ENCODE assay signal across 12 cellular contexts in genomic region chr14:65170318-65170717, GRCh38.
DNase-seq lines count a peak whose midpoint lies in the region; ATAC-seq lines count a peak whose summit lies in the region.
"Had no signal": no experiment of that assay in that cellular context is flagged by ENCODE, and none has a peak within 500 bp of the region (broad histone marks: within the 10 kb centered on the region; RNA-seq: fewer than 3 reads in every experiment).

No MANE protein-coding gene starts in this region.

- peaks cover 9% of the 10 kb centered on the region for H3K4me1 Mint-ChIP-seq in activated T-helper 17 cell treated with anti-CD3 and anti-CD28 coated beads, Interleukin-2, amount 50 U/mL, for 72 hours
- peaks cover 42% of the 10 kb centered on the region for H3K4me1 Mint-ChIP-seq in memory B cell

- no peaks in the 10 kb centered on the region for H3K9me3 Mint-ChIP-seq in activated T-helper 17 cell treated with anti-CD3 and anti-CD28 coated beads, Interleukin-2, amount 50 U/mL, for 72 hours
- H3K9me3 Mint-ChIP-seq in memory B cell, result peaks cover 2% of the 10 kb centered on the region

- H2AFZ ChIP-seq in ACC112 (ENCODE audit: low read length, unreplicated experiment), result peak overlapping the region; percentile 39

- H3K79me2 ChIP-seq in ACC112 (ENCODE audit: control insufficient read depth, insufficient read depth, low read length, unreplicated experiment), result no peaks in the 10 kb centered on the region

- H3K4me1 ChIP-seq in ACC112 (ENCODE audit: control insufficient read depth, insufficient read depth, low read length, unreplicated experiment), result peaks cover 20% of the 10 kb centered on the region
- H3K4me1 ChIP-seq: pancreas had no signal

- DNase-seq in memory B cell (ENCODE audit: low spot score in 2 of 2) (no peak), kidney tubule cell (ENCODE audit: low spot score) (no peak), left lobe of liver (ENCODE audit: low spot score) (no peak), activated gamma-delta T cell treated with Interleukin-2 at 50 U/mL for 16 hours (no peak)
- no peak for DNase-seq in stimulated activated CD4-positive, alpha-beta T cell treated with anti-CD3 and anti-CD28 coated beads, Interleukin-2, amount 100 ng/mL, for 48 hours
- DNase-seq: gastrocnemius medialis, NCI-H146, SIG-M5 had no signal

- peaks cover 3% of the 10 kb centered on the region for H3K27me3 Mint-ChIP-seq in activated T-helper 17 cell treated with anti-CD3 and anti-CD28 coated beads, Interleukin-2, amount 50 U/mL, for 72 hours
- no peaks in the 10 kb centered on the region for H3K27me3 Mint-ChIP-seq in memory B cell

- H3K27ac Mint-ChIP-seq in activated T-helper 17 cell treated with anti-CD3 and anti-CD28 coated beads, Interleukin-2, amount 50 U/mL, for 72 hours, result peak overlapping the region; percentile 88
- H3K27ac Mint-ChIP-seq in memory B cell, result peak overlapping the region; percentile 97

- ATAC-seq in GM18907 (IDR thresholded peaks at IDR 0.05; ENCODE audit: unreplicated experiment), result peak; percentile 4
- ATAC-seq in activated T-helper 17 cell treated with anti-CD3 and anti-CD28 coated beads, Interleukin-2, amount 50 U/mL, for 72 hours (replicated peaks), result no peak
- no peak for ATAC-seq in memory B cell (ENCODE audit: low read depth)
- no peak for ATAC-seq in left lobe of liver

- no peaks in the 10 kb centered on the region for H3K36me3 Mint-ChIP-seq in activated T-helper 17 cell treated with anti-CD3 and anti-CD28 coated beads, Interleukin-2, amount 50 U/mL, for 72 hours (ENCODE audit: low read depth)
- peaks cover 2% of the 10 kb centered on the region for H3K36me3 Mint-ChIP-seq in memory B cell

- no peaks in the 10 kb centered on the region for H3K36me3 ChIP-seq in ACC112 (ENCODE audit: insufficient read depth, low read length)
- H3K36me3 ChIP-seq: gastrocnemius medialis, pancreas had no signal

- H3K27ac ChIP-seq in ACC112 (ENCODE audit: low read depth, low read length), result peak overlapping the region; percentile 86
- H3K27ac ChIP-seq: pancreas had no signal

- H3K27me3 ChIP-seq in ACC112 (ENCODE audit: insufficient read depth, low read length), result no peaks in the 10 kb centered on the region

- peak overlapping the region; percentile 71 for H3K4me3 Mint-ChIP-seq in activated T-helper 17 cell treated with anti-CD3 and anti-CD28 coated beads, Interleukin-2, amount 50 U/mL, for 72 hours
- peak overlapping the region; percentile 78 for H3K4me3 Mint-ChIP-seq in memory B cell

- H3K4me3 ChIP-seq in ACC112 (ENCODE audit: low read depth, low read length), result peak overlapping the region; percentile 65
